ENCODE assay signal across 16 cellular contexts in genomic region chr9:111350556-111350955, GRCh38. TPM values are rescaled to one million over a fixed set of nuclear protein-coding genes. Genes with fewer than 3 reads are reported as not detected.
DNase-seq lines count a peak whose midpoint lies in the region; ATAC-seq, FAIRE-seq and TF ChIP-seq lines count a peak whose summit lies in the region.
"Had no signal": no experiment of that assay in that cellular context is flagged by ENCODE, and none has a peak within 500 bp of the region (broad histone marks: within the 10 kb centered on the region; RNA-seq: fewer than 3 reads in every experiment).

No MANE protein-coding gene starts in this region.

- no peak overlapping the region for H3K27ac ChIP-seq in astrocyte (ENCODE audit: low read depth, low read length)
- no peak overlapping the region for H3K27ac ChIP-seq in esophagus muscularis mucosa (replicated peaks in 1 of 4)
- H3K27ac ChIP-seq: BLaER1, GM23248 had no signal

- DNase-seq in HCEC 1CT = peak; percentile 6
- peak; percentile 1 for DNase-seq in astrocyte (ENCODE audit: low read depth)
- DNase-seq in fibroblast of peridontal ligament (ENCODE audit: extremely low read depth) = peak; percentile 46
- DNase-seq in NCI-H524 (lab: John Stamatoyannopoulos, UW) = no peak
- no peak for DNase-seq in NK-92 (lab: John Stamatoyannopoulos, UW; ENCODE audit: unreplicated experiment)
- DNase-seq in esophagus muscularis mucosa (ENCODE audit: extremely low spot score) = no peak
- DNase-seq in activated T-cell treated with anti-CD3 and anti-CD28 coated beads, Interleukin-2, amount 50 U/mL, for 72 hours = no peak
- DNase-seq: AML-193; Caco-2; CD8-positive, alpha-beta memory T cell; DND-41; GF-D8; GM23248 had no signal

- FAIRE-seq in astrocyte (lab: Jason Lieb, UNC) = no peak
- FAIRE-seq: H54 had no signal

- H3K4me3 ChIP-seq in astrocyte (ENCODE audit: insufficient read depth, low read depth, low read length) (no peak overlapping the region), esophagus muscularis mucosa (no peak overlapping the region)
- H3K4me3 ChIP-seq: BLaER1, GM23248 had no signal

- peaks cover 1% of the 10 kb centered on the region for H3K4me1 Mint-ChIP-seq in astrocyte (ENCODE audit: low read depth, unreplicated experiment)
- H3K4me1 Mint-ChIP-seq in activated T-cell treated with anti-CD3 and anti-CD28 coated beads, Interleukin-2, amount 50 U/mL, for 72 hours (ENCODE audit: low read depth) = peaks cover 5% of the 10 kb centered on the region
- H3K4me1 Mint-ChIP-seq: CD8-positive, alpha-beta memory T cell had no signal

- no peaks in the 10 kb centered on the region for H3K36me3 ChIP-seq in astrocyte (ENCODE audit: insufficient read depth, low read length)
- H3K36me3 ChIP-seq in esophagus muscularis mucosa = no peaks in the 10 kb centered on the region
- H3K36me3 ChIP-seq: BLaER1 had no signal

- H2AFZ ChIP-seq in astrocyte (ENCODE audit: low read depth, low read length) = no peak overlapping the region
- H2AFZ ChIP-seq: GM23248 had no signal

- no peaks in the 10 kb centered on the region for H3K79me2 ChIP-seq in astrocyte (ENCODE audit: insufficient read depth, low read length)

- H3K9me3 ChIP-seq in astrocyte (ENCODE audit: insufficient read depth, low read depth, low read length) (no peaks in the 10 kb centered on the region), esophagus muscularis mucosa (no peaks in the 10 kb centered on the region)
- H3K9me3 ChIP-seq: BLaER1, Caco-2 had no signal

- peaks cover 1% of the 10 kb centered on the region for H3K36me3 Mint-ChIP-seq in astrocyte (ENCODE audit: low read depth, unreplicated experiment)
- H3K36me3 Mint-ChIP-seq in activated T-cell treated with anti-CD3 and anti-CD28 coated beads, Interleukin-2, amount 50 U/mL, for 72 hours (ENCODE audit: insufficient read depth in 2 of 2) = no peaks in the 10 kb centered on the region
- H3K36me3 Mint-ChIP-seq: CD8-positive, alpha-beta memory T cell had no signal

- H3K9ac ChIP-seq in astrocyte (ENCODE audit: low read length) = no peak overlapping the region
- H3K9ac ChIP-seq: BLaER1, GM23248 had no signal

- intact Hi-C loops in esophagus muscularis mucosa (cut with DNase I) = no loop called here

- ATAC-seq in activated T-cell treated with anti-CD3 and anti-CD28 coated beads, Interleukin-2, amount 50 U/mL, for 72 hours (replicated peaks in 1 of 2) = no peak

- H3K9me3 Mint-ChIP-seq in astrocyte (ENCODE audit: unreplicated experiment) = no peaks in the 10 kb centered on the region
- peaks cover 0 to 1% of the 10 kb centered on the region in 2 donors for H3K9me3 Mint-ChIP-seq in activated T-cell treated with anti-CD3 and anti-CD28 coated beads, Interleukin-2, amount 50 U/mL, for 72 hours

- TF ChIP-seq EP300 in esophagus muscularis mucosa (IDR thresholded peaks at IDR 0.05) = no peak

- H3K4me3 Mint-ChIP-seq in astrocyte (ENCODE audit: unreplicated experiment) = no peak overlapping the region
- H3K4me3 Mint-ChIP-seq in activated T-cell treated with anti-CD3 and anti-CD28 coated beads, Interleukin-2, amount 50 U/mL, for 72 hours = no peak overlapping the region
- H3K4me3 Mint-ChIP-seq: CD8-positive, alpha-beta memory T cell had no signal

- no peaks in the 10 kb centered on the region for H3K27me3 Mint-ChIP-seq in astrocyte (ENCODE audit: low read depth, unreplicated experiment)
- H3K27me3 Mint-ChIP-seq in activated T-cell treated with anti-CD3 and anti-CD28 coated beads, Interleukin-2, amount 50 U/mL, for 72 hours (ENCODE audit: low read depth) = peaks cover 7% of the 10 kb centered on the region

- no peak for TF ChIP-seq POLR2A in esophagus muscularis mucosa (IDR thresholded peaks at IDR 0.05; ENCODE audit: low read depth)

- H3K27me3 ChIP-seq in astrocyte (ENCODE audit: insufficient read depth, low read length) (no peaks in the 10 kb centered on the region), esophagus muscularis mucosa (peaks cover 0 to 4% (median 0%) of the 10 kb centered on the region in 4 donors)
- H3K27me3 ChIP-seq: BLaER1 had no signal

- TF ChIP-seq CTCF in astrocyte (IDR thresholded peaks at IDR 0.05; ENCODE audit: insufficient read depth, low read depth, low read length) = no peak
- no peak for TF ChIP-seq CTCF in esophagus muscularis mucosa (IDR thresholded peaks at IDR 0.05)

- H3K4me2 ChIP-seq in astrocyte (ENCODE audit: low read length) = no peak overlapping the region
- H3K4me2 ChIP-seq: BLaER1 had no signal

- H3K4me1 ChIP-seq in astrocyte (ENCODE audit: insufficient read depth, low read length) = no peaks in the 10 kb centered on the region
- no peaks in the 10 kb centered on the region for H3K4me1 ChIP-seq in esophagus muscularis mucosa
- H3K4me1 ChIP-seq: BLaER1 had no signal

- no peaks in the 10 kb centered on the region for H4K20me1 ChIP-seq in astrocyte (ENCODE audit: insufficient read depth, low read length)
- H4K20me1 ChIP-seq: BLaER1 had no signal

- H3K27ac Mint-ChIP-seq in astrocyte (ENCODE audit: unreplicated experiment) = no peak overlapping the region
- no peak overlapping the region for H3K27ac Mint-ChIP-seq in activated T-cell treated with anti-CD3 and anti-CD28 coated beads, Interleukin-2, amount 50 U/mL, for 72 hours
- H3K27ac Mint-ChIP-seq: CD8-positive, alpha-beta memory T cell had no signal

RNA-seq across cellular contexts. Expression of gene OR2K2, which starts 20.5 kb away (rescaled TPM):
- not detected in 2 replicates for total RNA-seq in astrocyte
- total RNA-seq in esophagus muscularis mucosa = not detected
- not detected for total RNA-seq in activated T-cell treated with anti-CD3 and anti-CD28 coated beads, Interleukin-2, amount 50 U/mL, for 72 hours
- total RNA-seq: Caco-2; CD8-positive, alpha-beta memory T cell; GM23248; HT1080 had no signal

Comparison
In these comparisons a context has a peak if more than half of its experiments do, and no peak if none do; other contexts are left out.
1. DNase-seq: peak in HCEC 1CT (single experiment), astrocyte (single experiment) and fibroblast of peridontal ligament (single experiment); none in NCI-H524 (0 of 2), NK-92 (single experiment), esophagus muscularis mucosa (single experiment) and activated T-cell treated with anti-CD3 and anti-CD28 coated beads, Interleukin-2, amount 50 U/mL, for 72 hours (0 of 2).